In genomic region chr11:1389103-1389931, GRCh38 we compare ENCODE assay signal across 8 cellular contexts. TPM values are rescaled to one million over a fixed set of nuclear protein-coding genes. Genes with fewer than 3 reads are reported as not detected.
A peak's percentile ranks its signal among the peaks of the same experiment; 100 is the strongest.
DNase-seq lines count a peak whose midpoint lies in the region; ATAC-seq and TF ChIP-seq lines count a peak whose summit lies in the region.

No MANE protein-coding gene starts in this region.

- DNase-seq in AML-193 (lab: John Stamatoyannopoulos, UW) (peak; percentile 33 to 40), NCI-H748 treated with DMSO at 0.1 percent for 48 hours (lab: John Stamatoyannopoulos, UW) (peak; percentile 93), lung (ENCODE audit: low spot score) (peak; percentile 94)
- peak; percentile 98 for DNase-seq in activated CD8-positive, alpha-beta memory T cell treated with anti-CD3 and anti-CD28 coated beads for 24 hours
- peak; percentile 97 for DNase-seq in effector CD4-positive, alpha-beta T cell
- peak; percentile 93 to 97 (median 95) for DNase-seq in stimulated activated CD4-positive, alpha-beta T cell treated with anti-CD3 and anti-CD28 coated beads, TNF-alpha, amount 100 ng/mL, for 1 hour (ENCODE audit: low read depth in 3 of 3, low spot score in 1 of 3)

- 1 to 2% methylated on average over 73 to 92 of the region's 92 CpGs for WGBS in lung, 2 donors

- peak overlapping the region; percentile 28 for H3K4me3 ChIP-seq in lung

- H3K9me3 ChIP-seq in lung (ENCODE audit: control insufficient read depth in 2 of 2, insufficient read depth in 1 of 2, low read length in 1 of 2), result no peaks in the 10 kb centered on the region

- H3K27me3 ChIP-seq in lung (ENCODE audit: control insufficient read depth, insufficient read depth), result no peaks in the 10 kb centered on the region

- no peak for TF ChIP-seq CTCF in lung (IDR thresholded peaks at IDR 0.05; ENCODE audit: control extremely low read depth, extremely low read depth)

- H3K27ac ChIP-seq in lung (ENCODE audit: low read depth in 1 of 2, low read length in 1 of 2), result peak overlapping the region in 1 of 2 donors; percentile 49

- H3K4me1 ChIP-seq in lung (ENCODE audit: control insufficient read depth in 2 of 2, insufficient read depth in 2 of 2, low read length in 2 of 2), result peaks cover 3 to 5% of the 10 kb centered on the region in 2 donors

- ATAC-seq in GM19372 (IDR thresholded peaks at IDR 0.05; ENCODE audit: low read depth, unreplicated experiment), result peak; percentile 90
- peak; percentile 84 for ATAC-seq in HG03520 (IDR thresholded peaks at IDR 0.05; ENCODE audit: unreplicated experiment)
- ATAC-seq in lung (ENCODE audit: insufficient read depth, low FRiP score), result peak; percentile 100

- H3K36me3 ChIP-seq in lung (ENCODE audit: control insufficient read depth in 2 of 2, insufficient read depth in 2 of 2, low read length in 2 of 2), result no peaks in the 10 kb centered on the region

RNA-seq across cellular contexts. Expression of gene BRSK2, which starts 0.4 kb away (rescaled TPM):
- under 1 TPM; 0.51 to 0.52 TPM for total RNA-seq in lung
- polyA plus RNA-seq in lung, result under 1 TPM; 0.35 to 0.56 TPM

Comparison
In these comparisons a context has a peak if more than half of its experiments do, and no peak if none do; other contexts are left out.
1. DNase-seq: peak in every context shown above with its lines; median percentile 98 in activated CD8-positive, alpha-beta memory T cell treated with anti-CD3 and anti-CD28 coated beads for 24 hours; 97 in effector CD4-positive, alpha-beta T cell; 95 in stimulated activated CD4-positive, alpha-beta T cell treated with anti-CD3 and anti-CD28 coated beads, TNF-alpha, amount 100 ng/mL, for 1 hour; 94 in lung; 93 in NCI-H748 treated with DMSO at 0.1 percent for 48 hours; 36 in AML-193.